28 cellular contexts compared by ENCODE assay signal in genomic region chr2:100397976-100398375, GRCh38.
"Had no signal": no experiment of that assay in that cellular context is flagged by ENCODE, and none has a peak within 500 bp of the region (broad histone marks: within the 10 kb centered on the region; RNA-seq: fewer than 3 reads in every experiment).

No MANE protein-coding gene starts in this region.

- H3K4me1 Mint-ChIP-seq: mesothelial cell of epicardium, natural killer cell had no signal

- H3K27ac ChIP-seq: heart right ventricle, hepatocyte, left lung, lower lobe of right lung, parathyroid adenoma, right atrium auricular region, right lobe of liver, stomach, testis, thyroid gland, uterus had no signal

- H3K36me3 Mint-ChIP-seq: naive B cell, natural killer cell had no signal

- H3K27me3 ChIP-seq: heart right ventricle, hepatocyte, left lung, right atrium auricular region, right lobe of liver, stomach, testis, thyroid gland, uterus had no signal

- H3K9me3 ChIP-seq: heart right ventricle, left lung, lower lobe of right lung, right atrium auricular region, right lobe of liver, stomach, testis, thyroid gland, uterus had no signal

- H3K27ac Mint-ChIP-seq: mesothelial cell of epicardium, natural killer cell had no signal

- H3K27me3 Mint-ChIP-seq: naive B cell; stimulated activated naive B cell treated with anti-CD40 and anti-IgM and Interleukin-4, amounts not matched to agents 10 μg/mL and 1 μg/mL and 100 μg/mL, for 72 hours had no signal

- H3K4me1 ChIP-seq: heart right ventricle, left lung, lower lobe of right lung, right atrium auricular region, right lobe of liver, stomach, testis, uterus had no signal

- H3K9me3 Mint-ChIP-seq: mesothelial cell of epicardium; naive B cell; natural killer cell; nephron progenitor cell; stimulated activated naive B cell treated with anti-CD40 and anti-IgM and Interleukin-4, amounts not matched to agents 10 μg/mL and 1 μg/mL and 100 μg/mL, for 72 hours had no signal

- H3K36me3 ChIP-seq: right lobe of liver, uterus had no signal

- DNase-seq: heart right ventricle; kidney glomerular epithelial cell; left cardiac atrium; left lung; lower lobe of right lung; mammary epithelial cell; mesenchymal stem cell; naive B cell; natural killer cell; nephron progenitor cell; nucleus accumbens; right lobe of liver; stimulated activated CD4-positive, alpha-beta T cell treated with anti-CD3 and anti-CD28 coated beads, Interleukin-1b, Interleukin-23, amount 100 ng/mL, for 48 hours; stimulated activated CD4-positive, alpha-beta T cell treated with anti-CD3 and anti-CD28 coated beads, Interleukin-2, amount 100 ng/mL, for 48 hours; stimulated activated CD4-positive, alpha-beta T cell treated with anti-CD3 and anti-CD28 coated beads, Interleukin-4, amount 100 ng/mL, for 4 hours; stimulated activated CD8-positive, alpha-beta memory T cell treated with anti-CD3 and anti-CD28 coated beads, Interleukin-4, amount 100 ng/mL, for 48 hours; stimulated activated naive B cell treated with anti-CD40 and anti-IgM and Interleukin-4, amounts not matched to agents 10 μg/mL and 1 μg/mL and 100 μg/mL, for 72 hours; stimulated activated naive CD8-positive, alpha-beta T cell treated with anti-CD3 and anti-CD28 coated beads, Interleukin-15, Interleukin-2, amounts not matched to agents 100 U/mL and 50 U/mL, for 24 hours; stomach; testis; trophoblast cell; uterus had no signal

- ATAC-seq: heart right ventricle; left cardiac atrium; left lung; lower lobe of right lung; natural killer cell; right lobe of liver; stimulated activated naive B cell treated with anti-CD40 and anti-IgM and Interleukin-4, amounts not matched to agents 10 μg/mL and 1 μg/mL and 100 μg/mL, for 72 hours had no signal

- H3K4me3 Mint-ChIP-seq: mesothelial cell of epicardium; natural killer cell; nephron progenitor cell; stimulated activated naive B cell treated with anti-CD40 and anti-IgM and Interleukin-4, amounts not matched to agents 10 μg/mL and 1 μg/mL and 100 μg/mL, for 72 hours had no signal

- H3K4me3 ChIP-seq: heart right ventricle, hepatocyte, left lung, lower lobe of right lung, right atrium auricular region, right lobe of liver, smooth muscle cell, stomach, testis, thyroid gland, uterus had no signal
